14 cellular contexts compared by ENCODE assay signal in the genomic region with DNA sequence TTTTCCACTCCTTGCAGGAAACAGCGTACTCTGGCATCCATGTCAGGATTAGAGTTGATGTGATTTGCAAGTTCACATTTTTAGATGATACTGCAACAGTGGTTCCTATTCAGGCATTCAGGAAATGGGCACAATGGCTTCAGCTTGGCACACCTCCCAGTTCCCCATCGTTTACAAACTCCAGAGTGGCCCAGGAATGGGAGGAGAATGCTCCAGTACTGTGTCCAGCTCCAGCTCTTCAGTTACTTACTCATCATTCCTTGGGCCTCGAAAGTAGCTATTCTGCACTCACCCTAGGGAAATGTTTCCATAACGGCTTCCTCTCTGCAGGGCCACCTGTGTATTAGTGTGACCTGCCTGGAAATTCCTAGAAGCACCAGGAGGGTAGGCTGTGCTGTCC.
A peak's percentile ranks its signal among the peaks of the same experiment; 100 is the strongest.
DNase-seq lines count a peak whose midpoint lies in the region; ATAC-seq and TF ChIP-seq lines count a peak whose summit lies in the region.
"Had no signal": no experiment of that assay in that cellular context is flagged by ENCODE, and none has a peak within 500 bp of the region (broad histone marks: within the 10 kb centered on the region; RNA-seq: fewer than 3 reads in every experiment).

No MANE protein-coding gene starts in this region.

- H3K9me3 ChIP-seq in GM23248 (ENCODE audit: low read depth) (no peaks in the 10 kb centered on the region), Caco-2 (no peaks in the 10 kb centered on the region)

- no TSS peak for BruUV-seq in Caco-2 (replicated peaks; lab: Mats Ljungman, UMichigan)

- no peak overlapping the region for H3K4me2 ChIP-seq in GM23248 (ENCODE audit: unreplicated experiment)
- H3K4me2 ChIP-seq: hepatocyte had no signal

- H3K27me3 ChIP-seq in GM23248 (replicated peaks; ENCODE audit: insufficient read depth) (no peaks in the 10 kb centered on the region), Caco-2 (replicated peaks; ENCODE audit: control insufficient read depth, insufficient read depth, low read length) (no peaks in the 10 kb centered on the region)
- H3K27me3 ChIP-seq: hepatocyte had no signal

- CTCF ChIA-PET in Caco-2 (lab: Charles Lee), result no interaction called here

- H3K36me3 Mint-ChIP-seq in Caco-2 (ENCODE audit: insufficient read depth, unreplicated experiment), result peaks cover 41% of the 10 kb centered on the region

- no peak overlapping the region for H3K4me3 Mint-ChIP-seq in Caco-2 (ENCODE audit: unreplicated experiment)
- H3K4me3 Mint-ChIP-seq: activated naive CD4-positive, alpha-beta T cell treated with anti-CD3 and anti-CD28 coated beads, Interleukin-2, amount 10 ng/mL, durations not matched to agents 7 days and 5 days; IgD-negative memory B cell had no signal

- 0 out of 2 replicates have a peak, but pooled peaks cover 9% of the 10 kb centered on the region for H3K36me3 ChIP-seq in GM23248 (ENCODE audit: low read depth)
- peaks cover 4% of the 10 kb centered on the region for H3K36me3 ChIP-seq in Caco-2 (ENCODE audit: control insufficient read depth, insufficient read depth, low read length)

- peaks cover 37% of the 10 kb centered on the region for H3K4me1 Mint-ChIP-seq in Caco-2 (ENCODE audit: low read depth, unreplicated experiment)

- peaks cover 29% of the 10 kb centered on the region; the same call in 1 of the 2 replicates for H3K79me2 ChIP-seq in GM23248 (ENCODE audit: insufficient read depth)
- H3K79me2 ChIP-seq: hepatocyte had no signal

- intact Hi-C loops in Caco-2 (cut with micrococcal nuclease; ENCODE audit: unreplicated experiment), result no loop called here

- H3K9ac ChIP-seq in GM23248, result no peak overlapping the region

- H3K4me1 ChIP-seq in GM23248 (ENCODE audit: insufficient read depth) (peaks cover 54% of the 10 kb centered on the region), Caco-2 (peaks cover 33% of the 10 kb centered on the region)

- 76 to 81% methylated on average over 4 of the region's 4 CpGs for WGBS in GM23248 (ENCODE audit: low coverage in 1 of 2, low lambda C conversion rate in 2 of 2, missing lambda C conversion rate in 2 of 2), 2 experiments

- in situ Hi-C loops in GM23248 (cut with MboI), result no loop called here

- H3K27me3 Mint-ChIP-seq in Caco-2 (ENCODE audit: insufficient read depth, unreplicated experiment), result no peaks in the 10 kb centered on the region
- H3K27me3 Mint-ChIP-seq: activated naive CD4-positive, alpha-beta T cell treated with anti-CD3 and anti-CD28 coated beads, Interleukin-2, amount 10 ng/mL, durations not matched to agents 7 days and 5 days; IgD-negative memory B cell had no signal

- POLR2A ChIA-PET in Caco-2 (lab: Charles Lee), result no interaction called here

- H3K4me3 ChIP-seq in GM23248 (no peak overlapping the region), Caco-2 (ENCODE audit: low read depth, low read length) (no peak overlapping the region)
- H3K4me3 ChIP-seq: hepatocyte had no signal

- H3K9me2 ChIP-seq in GM23248 (ENCODE audit: insufficient read depth), result no peaks in the 10 kb centered on the region

- no peak overlapping the region for H3K27ac Mint-ChIP-seq in Caco-2 (ENCODE audit: unreplicated experiment)
- H3K27ac Mint-ChIP-seq: IgD-negative memory B cell had no signal

- H3K9me3 Mint-ChIP-seq in Caco-2 (ENCODE audit: unreplicated experiment), result peaks cover 10% of the 10 kb centered on the region
- H3K9me3 Mint-ChIP-seq: activated naive CD4-positive, alpha-beta T cell treated with anti-CD3 and anti-CD28 coated beads, Interleukin-2, amount 10 ng/mL, durations not matched to agents 7 days and 5 days; IgD-negative memory B cell had no signal

- H3K27ac ChIP-seq in GM23248, result peak overlapping the region; percentile 80
- H3K27ac ChIP-seq: hepatocyte had no signal

- ATAC-seq in SK-N-SH treated with all-trans-retinoic acid at 6 μM for 48 hours, result peak; percentile 86
- no peak for ATAC-seq in HG03175 (IDR thresholded peaks at IDR 0.05; ENCODE audit: unreplicated experiment)
- ATAC-seq: HCT116; stimulated activated naive CD8-positive, alpha-beta T cell treated with anti-CD3 and anti-CD28 coated beads, Interleukin-15, Interleukin-2, amounts not matched to agents 100 U/mL and 50 U/mL, for 24 hours had no signal

- no peak for TF ChIP-seq CTCF in Caco-2 (IDR thresholded peaks at IDR 0.05; ENCODE audit: insufficient read depth in 1 of 2, low read depth in 1 of 2, low read length in 1 of 2, severe bottlenecking in 1 of 2, unreplicated experiment in 1 of 2)

- H3F3A ChIP-seq in GM23248 (ENCODE audit: insufficient read depth), result peaks cover 38% of the 10 kb centered on the region

- no peaks in the 10 kb centered on the region for H4K20me1 ChIP-seq in GM23248 (ENCODE audit: insufficient read depth)

- H2AFZ ChIP-seq in GM23248, result no peak overlapping the region
- H2AFZ ChIP-seq: hepatocyte had no signal

- DNase-seq in GM23248 (peak; percentile 50), globus pallidus (ENCODE audit: low spot score) (peak; percentile 74), stromal cell of bone marrow (ENCODE audit: low read depth) (peak; percentile 33), SW 1271 (lab: John Stamatoyannopoulos, UW) (no peak), Caco-2 (no peak)
- DNase-seq: activated naive CD4-positive, alpha-beta T cell treated with anti-CD3 and anti-CD28 coated beads, Interleukin-2, amount 10 ng/mL, durations not matched to agents 7 days and 5 days; NCI-H187 treated with DMSO at 0.1 percent for 48 hours; stimulated activated CD4-positive, alpha-beta T cell treated with anti-CD3 and anti-CD28 coated beads, Interleukin-4, amount 100 ng/mL, for 24 hours; stimulated activated naive CD8-positive, alpha-beta T cell treated with anti-CD3 and anti-CD28 coated beads, Interleukin-15, Interleukin-2, amounts not matched to agents 100 U/mL and 50 U/mL, for 24 hours had no signal

TF ChIP-seq in SK-N-SH treated with all-trans-retinoic acid at 6 μM for 48 hours, 23 proteins besides CTCF, POLR2A, EP300 and RAD21:
- TF ChIP-seq ISL1 (CRISPR knock-in tag; IDR thresholded peaks at IDR 0.05) (peak; percentile 42; the same call in 1 of the 2 replicates), OSR1 (CRISPR knock-in tag; IDR thresholded peaks at IDR 0.05) (no peak), TCF4 (CRISPR knock-in tag; IDR thresholded peaks at IDR 0.05; ENCODE audit: borderline replicate concordance) (no peak)

Comparison
In these comparisons a context has a peak if more than half of its experiments do, and no peak if none do; other contexts are left out.
1. DNase-seq: peak in GM23248 (single experiment), globus pallidus (single experiment) and stromal cell of bone marrow (single experiment); none in SW 1271 (0 of 2) and Caco-2 (0 of 2).